Comparison of ENCODE assay signal across 17 cellular contexts in the genomic region with DNA sequence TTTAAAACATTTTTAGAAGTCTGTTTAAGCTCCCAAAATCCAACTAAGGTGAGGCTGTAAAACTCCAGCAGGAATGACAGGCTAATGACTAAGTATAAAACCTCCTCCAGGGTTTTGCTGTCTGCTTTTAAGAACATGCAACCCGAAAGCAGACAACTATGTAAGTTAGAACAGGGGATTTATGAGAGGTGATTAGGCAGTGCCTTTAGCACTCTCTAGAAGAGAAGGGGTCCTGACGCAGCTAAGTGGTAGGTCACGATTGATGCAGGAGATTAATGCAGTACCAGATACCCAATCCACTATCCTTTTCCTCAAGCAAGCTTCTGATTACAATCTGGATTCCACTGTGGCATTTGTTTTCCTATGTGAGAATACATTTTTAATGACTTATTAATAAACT.
"Had no signal": no experiment of that assay in that cellular context is flagged by ENCODE, and none has a peak within 500 bp of the region (broad histone marks: within the 10 kb centered on the region; RNA-seq: fewer than 3 reads in every experiment).

No MANE protein-coding gene starts in this region.

- DNase-seq: activated CD4-positive, alpha-beta T cell treated with anti-CD3 and anti-CD28 coated beads, Interleukin-2, amount 10 ng/mL, durations not matched to agents 7 days and 5 days; activated CD8-positive, alpha-beta T cell treated with anti-CD3 and anti-CD28 coated beads, Interleukin-2, amount 10 ng/mL, durations not matched to agents 7 days and 5 days; activated naive CD4-positive, alpha-beta T cell treated with anti-CD3 and anti-CD28 coated beads for 36 hours; activated T-cell treated with anti-CD3 and anti-CD28 coated beads, Interleukin-2, amount 50 U/mL, for 24 hours; aorta; brain microvascular endothelial cell; central memory CD4-positive, alpha-beta T cell; dorsolateral prefrontal cortex; foreskin melanocyte; mesendoderm; naive thymus-derived CD8-positive, alpha-beta T cell; transverse colon had no signal

- H2AFZ ChIP-seq: parathyroid adenoma had no signal

- H3K79me2 ChIP-seq: parathyroid adenoma had no signal

- ATAC-seq: activated CD8-positive, alpha-beta T cell treated with anti-CD3 and anti-CD28 coated beads, Interleukin-2, amount 10 ng/mL, durations not matched to agents 7 days and 5 days; naive thymus-derived CD8-positive, alpha-beta T cell had no signal

- H3K4me1 ChIP-seq: parathyroid adenoma, suprapubic skin, transverse colon, vagina had no signal

- H3K36me3 ChIP-seq: brain microvascular endothelial cell, neutrophil, suprapubic skin, transverse colon, vagina had no signal

- H3K4me3 ChIP-seq: dorsolateral prefrontal cortex, suprapubic skin, transverse colon, vagina had no signal

- H3K27me3 ChIP-seq: brain microvascular endothelial cell, dorsolateral prefrontal cortex, suprapubic skin, transverse colon, vagina had no signal

- H3K27ac ChIP-seq: brain microvascular endothelial cell, dorsolateral prefrontal cortex, epithelial cell of prostate, neutrophil, parathyroid adenoma, suprapubic skin, transverse colon, vagina had no signal

- H3K9me3 ChIP-seq: neutrophil, suprapubic skin, transverse colon, vagina had no signal

- H3K9ac ChIP-seq: parathyroid adenoma had no signal
